Comparison of ENCODE assay signal across 9 cellular contexts in genomic region chr9:127166651-127167524, GRCh38. TPM values are rescaled to one million over a fixed set of nuclear protein-coding genes. Genes with fewer than 3 reads are reported as not detected.
A peak's percentile ranks its signal among the peaks of the same experiment; 100 is the strongest.
DNase-seq lines count a peak whose midpoint lies in the region; ATAC-seq and TF ChIP-seq lines count a peak whose summit lies in the region.
"Had no signal": no experiment of that assay in that cellular context is flagged by ENCODE, and none has a peak within 500 bp of the region (broad histone marks: within the 10 kb centered on the region; RNA-seq: fewer than 3 reads in every experiment).

No MANE protein-coding gene starts in this region.

- no peak overlapping the region; the same call in 1 of the 2 replicates for H3K9ac ChIP-seq in OCI-LY1 (ENCODE audit: low read length)

- no peaks in the 10 kb centered on the region for H4K20me1 ChIP-seq in OCI-LY1 (ENCODE audit: insufficient read depth, low read length)

- H2AFZ ChIP-seq in OCI-LY1 (ENCODE audit: low read length), result no peak overlapping the region

- H3K79me2 ChIP-seq in OCI-LY1 (ENCODE audit: insufficient read depth, low read length), result no peaks in the 10 kb centered on the region

- peak; percentile 60 for ATAC-seq in HG03039 (IDR thresholded peaks at IDR 0.05; ENCODE audit: unreplicated experiment)

- DNase-seq in NCI-H82 (lab: John Stamatoyannopoulos, UW), result peak; percentile 28
- DNase-seq in NCI-H82 treated with DMSO at 0.1 percent for 48 hours (lab: John Stamatoyannopoulos, UW; ENCODE audit: unreplicated experiment), result no peak
- DNase-seq in osteocyte (ENCODE audit: extremely low spot score, unreplicated experiment), result peak; percentile 72
- no peak for DNase-seq in retina
- no peak for DNase-seq in activated CD4-positive, CD25-positive, alpha-beta regulatory T cell (lab: John Stamatoyannopoulos, UW)
- DNase-seq in HUDEP-2 (lab: John Stamatoyannopoulos, UW; ENCODE audit: unreplicated experiment in 76 of 76), result no peak

- H3K4me3 ChIP-seq in OCI-LY1 (ENCODE audit: low read depth, low read length, poor library complexity, severe bottlenecking), result peak overlapping the region; percentile 16

- H3K9me2 ChIP-seq in OCI-LY1 (ENCODE audit: low read depth, low read length), result no peaks in the 10 kb centered on the region

- peak overlapping the region; percentile 6 for H3K27ac ChIP-seq in OCI-LY1 (ENCODE audit: low read depth, low read length, poor library complexity, severe bottlenecking)
- H3K27ac ChIP-seq: VCaP had no signal

- no peaks in the 10 kb centered on the region for H3F3A ChIP-seq in OCI-LY1 (ENCODE audit: insufficient read depth, low read length)

- no peaks in the 10 kb centered on the region for H3K9me3 Mint-ChIP-seq in osteocyte (ENCODE audit: unreplicated experiment)

- no peak for TF ChIP-seq CTCF in OCI-LY1 (IDR thresholded peaks at IDR 0.05; ENCODE audit: low read length)
- TF ChIP-seq CTCF in osteocyte (IDR thresholded peaks at IDR 0.05), result no peak

- H3K36me3 Mint-ChIP-seq in osteocyte (ENCODE audit: unreplicated experiment), result no peaks in the 10 kb centered on the region

- no peaks in the 10 kb centered on the region for H3K27me3 Mint-ChIP-seq in osteocyte (ENCODE audit: unreplicated experiment)

- no peaks in the 10 kb centered on the region for H3K27me3 ChIP-seq in OCI-LY1 (ENCODE audit: insufficient read depth, low read length)

- H3K9me3 ChIP-seq in OCI-LY1 (ENCODE audit: low read length), result no peaks in the 10 kb centered on the region

- peaks cover 27% of the 10 kb centered on the region for H3K4me1 ChIP-seq in OCI-LY1 (ENCODE audit: insufficient read depth, low read length, severe bottlenecking)

- H3K36me3 ChIP-seq in OCI-LY1 (ENCODE audit: insufficient read depth, low read length), result no peaks in the 10 kb centered on the region; the same call in 1 of the 2 replicates

- H3K27ac Mint-ChIP-seq in osteocyte (ENCODE audit: unreplicated experiment), result no peak overlapping the region

- H3K4me3 Mint-ChIP-seq in osteocyte (ENCODE audit: unreplicated experiment), result no peak overlapping the region

- peaks cover 39% of the 10 kb centered on the region for H3K4me1 Mint-ChIP-seq in osteocyte (ENCODE audit: unreplicated experiment)

- peak overlapping the region; percentile 43 for H3K4me2 ChIP-seq in OCI-LY1 (ENCODE audit: low read length)

RNA-seq across cellular contexts. Expression of gene ANGPTL2, which starts 44.5 kb away (rescaled TPM):
- total RNA-seq in osteocyte, result 34.8 and 40.0 TPM in 2 replicates

Comparison
In these comparisons a context has a peak if more than half of its experiments do, and no peak if none do; other contexts are left out.
1. DNase-seq: peak in NCI-H82 (single experiment) and osteocyte (single experiment); none in NCI-H82 treated with DMSO at 0.1 percent for 48 hours (single experiment), retina (single experiment), activated CD4-positive, CD25-positive, alpha-beta regulatory T cell (0 of 4) and HUDEP-2 (0 of 76).